Comparison of ENCODE assay signal across 11 cellular contexts in genomic region chr3:169774186-169774585, GRCh38. TPM values are rescaled to one million over a fixed set of nuclear protein-coding genes. Genes with fewer than 3 reads are reported as not detected.
DNase-seq lines count a peak whose midpoint lies in the region; ATAC-seq, FAIRE-seq and TF ChIP-seq lines count a peak whose summit lies in the region.
"Had no signal": no experiment of that assay in that cellular context is flagged by ENCODE, and none has a peak within 500 bp of the region (broad histone marks: within the 10 kb centered on the region; RNA-seq: fewer than 3 reads in every experiment).

No MANE protein-coding gene starts in this region.

- H3K27me3 ChIP-seq in SJCRH30 (no peaks in the 10 kb centered on the region), fibroblast of lung (ENCODE audit: control insufficient read depth, insufficient read depth, low read length) (no peaks in the 10 kb centered on the region), sigmoid colon (no peaks in the 10 kb centered on the region)

- no peak for ATAC-seq in activated CD4-positive, CD25-positive, alpha-beta regulatory T cell treated with anti-CD3 and anti-CD28 coated beads, Interleukin-2, amount 50 U/mL, for 24 hours

- no peak for FAIRE-seq in HTR-8/SVneo (lab: Jason Lieb, UNC)

- intact Hi-C loops in sigmoid colon (cut with DNase I): loop anchor here (5.0 kb wide), 1 partner anchor 38 kb away; the partner anchor contains the start of genes LRRC34 and LRRIQ4

- no peak overlapping the region for H3K27ac ChIP-seq in SJCRH30
- H3K27ac ChIP-seq in fibroblast of lung (ENCODE audit: insufficient read depth, low read length): no peak overlapping the region
- peak overlapping the region; percentile 91 to 99 (median 98) for H3K27ac ChIP-seq in sigmoid colon

- 30 to 55% methylated on average over 5 of the region's 5 CpGs for WGBS in sigmoid colon, 2 donors

- H3K9ac ChIP-seq in fibroblast of lung (ENCODE audit: insufficient read depth, low read length): no peak overlapping the region

- TF ChIP-seq CTCF in GM12875 (IDR thresholded peaks at IDR 0.05; ENCODE audit: borderline replicate concordance, insufficient read depth, low read depth, low read length) (no peak), fibroblast of lung (conservative IDR thresholded peaks at IDR 0.05 in 1 of 2, IDR thresholded peaks at IDR 0.05 in 1 of 2; ENCODE audit: low read depth in 1 of 2, low read length in 2 of 2) (no peak), sigmoid colon (IDR thresholded peaks at IDR 0.05) (no peak)

- peak overlapping the region; percentile 82 for H3K4me2 ChIP-seq in fibroblast of lung (ENCODE audit: extremely low read depth, insufficient read depth, low read length)

- H3K36me3 ChIP-seq in SJCRH30 (peaks cover 25% of the 10 kb centered on the region), fibroblast of lung (ENCODE audit: control insufficient read depth, insufficient read depth, low read length) (no peaks in the 10 kb centered on the region), sigmoid colon (peaks cover under 1 to 49% (median 13%) of the 10 kb centered on the region in 4 donors)

- TF ChIP-seq EP300 in sigmoid colon (IDR thresholded peaks at IDR 0.05): no peak

- no peaks in the 10 kb centered on the region for H3K9me3 ChIP-seq in SJCRH30 (replicated peaks)
- H3K9me3 ChIP-seq in fibroblast of lung (ENCODE audit: control insufficient read depth, insufficient read depth, low read depth, low read length): no peaks in the 10 kb centered on the region
- H3K9me3 ChIP-seq in sigmoid colon: no peaks in the 10 kb centered on the region

- TF ChIP-seq POLR2A in sigmoid colon (IDR thresholded peaks at IDR 0.05): no peak

- no peak overlapping the region for H2AFZ ChIP-seq in fibroblast of lung (ENCODE audit: low read length)

- no peaks in the 10 kb centered on the region for H3K4me1 ChIP-seq in SJCRH30
- peaks cover 5% of the 10 kb centered on the region for H3K4me1 ChIP-seq in fibroblast of lung (ENCODE audit: control insufficient read depth, extremely low read depth, insufficient read depth, low read length)
- H3K4me1 ChIP-seq in sigmoid colon: peaks cover 0 to 31% (median 23%) of the 10 kb centered on the region in 4 donors

- no peak for DNase-seq in SJCRH30
- DNase-seq in fibroblast of lung (ENCODE audit: low read depth in 2 of 2): no peak
- DNase-seq in sigmoid colon: no peak
- DNase-seq in HTR-8/SVneo (ENCODE audit: insufficient read length, low spot score): no peak
- DNase-seq in NCI-H146 treated with DMSO at 0.1 percent for 48 hours (lab: John Stamatoyannopoulos, UW; ENCODE audit: unreplicated experiment): no peak
- no peak for DNase-seq in retina
- DNase-seq: GOT3 had no signal

- no peaks in the 10 kb centered on the region for H4K20me1 ChIP-seq in fibroblast of lung (ENCODE audit: control insufficient read depth, extremely low read depth, insufficient read depth, low read length)

- H3K4me3 ChIP-seq in GM12875 (ENCODE audit: low read depth, low read length) (peak overlapping the region; percentile 92), SJCRH30 (peak overlapping the region; percentile 79), fibroblast of lung (replicated peaks in 1 of 4; ENCODE audit: control extremely low read depth in 1 of 4, insufficient read depth in 1 of 4, low read depth in 3 of 4, low read length in 4 of 4) (peak overlapping the region; percentile 86 to 97 (median 91)), sigmoid colon (peak overlapping the region; percentile 68 to 94 (median 87))

- H3K79me2 ChIP-seq in fibroblast of lung (ENCODE audit: control insufficient read depth, insufficient read depth, low read length): peaks cover 27% of the 10 kb centered on the region

RNA-seq across cellular contexts. Expression of gene MYNN, which starts 1.0 kb away (rescaled TPM):
- 15.6 and 17.1 TPM in 2 replicates for total RNA-seq in SJCRH30 (2014; rRNA removed; shearing (Covaris generic))
- 32.7 and 33.6 TPM in 2 replicates for total RNA-seq in fibroblast of lung
- polyA plus RNA-seq in fibroblast of lung: 15.3 and 20.0 TPM in 2 replicates
- 9.7 and 10.9 TPM in 2 replicates for polyA plus RNA-seq in fibroblast of lung (2012)
- 1.5 TPM in 1 of 2 replicates, not detected in the other for polyA minus RNA-seq in fibroblast of lung (ENCODE audit: low replicate concordance)
- total RNA-seq in sigmoid colon: 10 to 100 TPM; 15.5 to 24.4 (median 21.2) TPM
- polyA plus RNA-seq in sigmoid colon: 1 to 10 TPM; 7.6 to 9.9 (median 9.6) TPM

RNA-seq across cellular contexts. Expression of gene ACTRT3, which starts 4.8 kb away (rescaled TPM):
- not detected in 2 replicates for total RNA-seq in SJCRH30 (2014; rRNA removed; shearing (Covaris generic))
- total RNA-seq in fibroblast of lung (3.1 and 6.1 TPM in 2 replicates), sigmoid colon (1 to 10 TPM in 3 of 4 donors, under 1 TPM in 1; 0.99 to 4.4 (median 1.4) TPM)
- polyA plus RNA-seq in fibroblast of lung (1.8 and 2.8 TPM in 2 replicates), sigmoid colon (1 to 10 TPM in 2 of 3 donors, under 1 TPM in 1; 0.69 to 1.4 (median 1.2) TPM)
- polyA plus RNA-seq in fibroblast of lung (2012): 2.3 and 2.8 TPM in 2 replicates
- 0.43 and 2.0 TPM in 2 replicates for polyA minus RNA-seq in fibroblast of lung (ENCODE audit: low replicate concordance)

RNA-seq across cellular contexts. Expression of gene TERC, which starts 9.3 kb away (rescaled TPM):
- 20.6 and 62.1 TPM in 2 replicates for total RNA-seq in SJCRH30 (2014; rRNA removed; shearing (Covaris generic))
- total RNA-seq in fibroblast of lung (210 and 457 TPM in 2 replicates), sigmoid colon (100 to 1,000 TPM in 3 of 4 donors, 10 to 100 TPM in 1; 65.3 to 220 (median 125) TPM)
- polyA plus RNA-seq in fibroblast of lung (0.25 and 0.39 TPM in 2 replicates), sigmoid colon (under 1 TPM in 1 of 3 donors, not detected in 2; 0.44 TPM)
- polyA plus RNA-seq in fibroblast of lung (2012): 0.36 and 0.93 TPM in 2 replicates
- 2.9 and 8.1 TPM in 2 replicates for polyA minus RNA-seq in fibroblast of lung (ENCODE audit: low replicate concordance)

RNA-seq across cellular contexts. Expression of gene LRRIQ4, which starts 38.5 kb away (rescaled TPM):
- 0.18 and 0.20 TPM in 2 replicates for total RNA-seq in SJCRH30 (2014; rRNA removed; shearing (Covaris generic))
- under 0.01 TPM in 1 of 2 replicates, not detected in the other for total RNA-seq in fibroblast of lung
- 0.05 TPM in 1 of 2 replicates, not detected in the other for polyA plus RNA-seq in fibroblast of lung
- polyA plus RNA-seq in fibroblast of lung (2012): not detected in 2 replicates
- not detected in 2 replicates for polyA minus RNA-seq in fibroblast of lung (ENCODE audit: low replicate concordance)
- total RNA-seq in sigmoid colon: not detected
- polyA plus RNA-seq in sigmoid colon: not detected
- total RNA-seq: myocyte; T-helper 2 cell treated with Interferon-gamma antibody and Interleukin-4, amounts not matched to agents 100 ng/mL and 5 ng/mL, for 36 hours had no signal

RNA-seq across cellular contexts. Expression of gene LRRC34, which starts 38.5 kb away (rescaled TPM):
- 5.4 and 7.6 TPM in 2 replicates for total RNA-seq in SJCRH30 (2014; rRNA removed; shearing (Covaris generic))
- total RNA-seq in fibroblast of lung (1.8 and 2.0 TPM in 2 replicates), sigmoid colon (1 to 10 TPM; 1.1 to 3.9 (median 2.3) TPM)
- polyA plus RNA-seq in fibroblast of lung (2.3 and 2.7 TPM in 2 replicates), sigmoid colon (1 to 10 TPM in 1 of 3 donors, under 1 TPM in 1, not detected in 1; 0.60 to 1.1 TPM)
- 1.3 and 1.4 TPM in 2 replicates for polyA plus RNA-seq in fibroblast of lung (2012)
- 1.1 TPM in 1 of 2 replicates, not detected in the other for polyA minus RNA-seq in fibroblast of lung (ENCODE audit: low replicate concordance)

Comparison
In these comparisons a context has a peak if more than half of its experiments do, and no peak if none do; other contexts are left out.
1. H3K27ac ChIP-seq: peak in sigmoid colon (4 of 4); none in SJCRH30 (single experiment) and fibroblast of lung (single experiment).
2. Peak in every context shown above with its lines, with median percentiles within 50 percentile points of each other: H3K4me3 ChIP-seq.